Comparison of ENCODE assay signal across 35 cellular contexts in the genomic region with DNA sequence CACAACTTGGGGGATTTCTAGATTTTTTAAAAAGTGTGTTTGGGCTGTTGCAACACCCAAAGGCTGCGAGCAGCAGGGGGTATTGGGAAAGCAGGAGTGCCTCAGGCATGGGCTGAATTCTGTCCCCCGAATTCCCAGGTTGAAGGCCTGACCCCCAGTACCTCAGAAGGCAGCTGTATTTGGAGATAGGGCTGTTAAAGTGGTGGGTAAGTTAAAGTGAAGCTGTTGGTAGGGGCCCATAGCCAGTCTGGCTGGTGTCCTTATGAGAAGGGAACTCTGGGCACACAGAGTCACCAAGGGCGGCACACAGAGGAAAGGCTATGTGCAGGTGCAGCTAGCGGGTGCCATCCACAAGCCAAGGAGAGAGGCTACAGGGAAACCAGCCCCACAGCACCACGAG.
"Had no signal": no experiment of that assay in that cellular context is flagged by ENCODE, and none has a peak within 500 bp of the region (broad histone marks: within the 10 kb centered on the region; RNA-seq: fewer than 3 reads in every experiment).

No MANE protein-coding gene starts in this region.

- H3K4me3 ChIP-seq: MG63 had no signal

- H3K27ac ChIP-seq: KMS-11 had no signal

- DNase-seq: Kasumi-1, KBM-7, KG1, MG63, MM.1S, MV-4-11, NCI-H1048, NCI-H1092, NCI-H1092 treated with DMSO at 0.1 percent for 48 hours, NCI-H1105, NCI-H1105 treated with DMSO at 0.1 percent for 48 hours, NCI-H1417, NCI-H1417 treated with DMSO at 0.1 percent for 48 hours, NCI-H1436, NCI-H1436 treated with DMSO at 0.1 percent for 48 hours, NCI-H146, NCI-H1694, NCI-H187, NCI-H187 treated with DMSO at 0.1 percent for 48 hours, NCI-H1930, NCI-H2029, NCI-H2029 treated with DMSO at 0.1 percent for 48 hours, NCI-H2081, NCI-H2081 treated with DMSO at 0.1 percent for 48 hours, NCI-H2107, NCI-H2171, NCI-H2171 treated with DMSO at 0.1 percent for 48 hours, NCI-H2227 treated with DMSO at 0.1 percent for 48 hours, NCI-H226, NCI-H345, NCI-H446, NCI-H446 treated with DMSO at 0.1 percent for 48 hours, NCI-H510A, NCI-H510A treated with DMSO at 0.1 percent for 48 hours had no signal

- H3K36me3 ChIP-seq: MG63 had no signal

- H3K4me2 ChIP-seq: KMS-11 had no signal

- H3K9ac ChIP-seq: KMS-11 had no signal

- H3K9me3 ChIP-seq: MG63 had no signal
